12 cellular contexts compared by ENCODE assay signal in the genomic region with DNA sequence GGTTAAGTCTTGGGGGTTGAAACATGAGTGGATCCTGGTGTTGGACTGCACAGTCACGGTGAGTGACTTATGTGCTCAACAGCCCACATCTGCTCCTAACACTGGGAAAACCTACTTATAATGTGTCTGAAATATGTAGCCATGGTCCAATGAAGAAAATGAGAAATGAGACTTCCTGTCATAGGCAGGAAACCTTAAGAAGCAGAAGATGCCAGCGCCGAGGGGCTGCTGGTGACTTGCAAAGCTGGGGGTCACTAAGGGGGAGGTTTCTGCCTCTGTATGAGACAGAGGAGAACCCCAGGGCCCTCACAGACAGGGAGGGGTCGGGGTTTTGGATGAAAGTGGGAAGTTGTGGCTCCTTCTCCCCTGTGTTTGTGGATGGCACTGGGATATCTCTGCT. TPM values are rescaled to one million over a fixed set of nuclear protein-coding genes. Genes with fewer than 3 reads are reported as not detected.
"Had no signal": no experiment of that assay in that cellular context is flagged by ENCODE, and none has a peak within 500 bp of the region (broad histone marks: within the 10 kb centered on the region; RNA-seq: fewer than 3 reads in every experiment).

No MANE protein-coding gene starts in this region.

RNA-seq across cellular contexts. Expression of gene LILRB2, which starts 8.7 kb away (rescaled TPM):
- total RNA-seq: activated CD4-positive, alpha-beta memory T cell treated with anti-CD3 and anti-CD28 coated beads, Interleukin-2, amount 10 ng/mL, durations not matched to agents 7 days and 5 days; activated CD8-positive, alpha-beta memory T cell treated with anti-CD3 and anti-CD28 coated beads, Interleukin-2, amount 10 ng/mL, durations not matched to agents 7 days and 5 days; activated T-cell treated with anti-CD3 and anti-CD28 coated beads, Interleukin-2, amount 50 U/mL, for 72 hours; activated T-helper 17 cell treated with anti-CD3 and anti-CD28 coated beads, Interleukin-2, amount 50 U/mL, for 72 hours; IMR-90; K562; M059J; PC-3; SK-MEL-5 had no signal
- polyA plus RNA-seq: IMR-90, K562 had no signal

RNA-seq across cellular contexts. Expression of gene LILRB5, which starts 15.1 kb away (rescaled TPM):
- total RNA-seq: activated CD4-positive, alpha-beta memory T cell treated with anti-CD3 and anti-CD28 coated beads, Interleukin-2, amount 10 ng/mL, durations not matched to agents 7 days and 5 days; activated CD8-positive, alpha-beta memory T cell treated with anti-CD3 and anti-CD28 coated beads, Interleukin-2, amount 10 ng/mL, durations not matched to agents 7 days and 5 days; activated T-helper 17 cell treated with anti-CD3 and anti-CD28 coated beads, Interleukin-2, amount 50 U/mL, for 72 hours; IMR-90; K562; M059J; PC-3; SK-MEL-5 had no signal
- polyA plus RNA-seq: IMR-90, K562 had no signal

RNA-seq across cellular contexts. Expression of gene LILRA6, which starts 29.6 kb away (rescaled TPM):
- total RNA-seq: activated CD8-positive, alpha-beta memory T cell treated with anti-CD3 and anti-CD28 coated beads, Interleukin-2, amount 10 ng/mL, durations not matched to agents 7 days and 5 days; activated T-cell treated with anti-CD3 and anti-CD28 coated beads, Interleukin-2, amount 50 U/mL, for 72 hours; IMR-90; K562; M059J; PC-3 had no signal
- polyA plus RNA-seq: IMR-90 had no signal

RNA-seq across cellular contexts. Expression of gene LILRA5, which starts 40.8 kb away (rescaled TPM):
- total RNA-seq: activated CD4-positive, alpha-beta memory T cell treated with anti-CD3 and anti-CD28 coated beads, Interleukin-2, amount 10 ng/mL, durations not matched to agents 7 days and 5 days; activated CD8-positive, alpha-beta memory T cell treated with anti-CD3 and anti-CD28 coated beads, Interleukin-2, amount 10 ng/mL, durations not matched to agents 7 days and 5 days; activated naive CD8-positive, alpha-beta T cell treated with anti-CD3 and anti-CD28 coated beads, Interleukin-2, amount 10 ng/mL, durations not matched to agents 7 days and 5 days; activated T-cell treated with anti-CD3 and anti-CD28 coated beads, Interleukin-2, amount 50 U/mL, for 72 hours; activated T-helper 17 cell treated with anti-CD3 and anti-CD28 coated beads, Interleukin-2, amount 50 U/mL, for 72 hours; ascending aorta; IMR-90; K562; M059J; PC-3; SK-MEL-5; T-cell had no signal
- polyA plus RNA-seq: IMR-90, K562 had no signal

RNA-seq across cellular contexts. Expression of gene LILRB3, which starts 49.4 kb away (rescaled TPM):
- total RNA-seq: IMR-90, K562, M059J, PC-3 had no signal
- polyA plus RNA-seq: IMR-90 had no signal
